Comparison of ENCODE assay signal across 8 cellular contexts in the genomic region with DNA sequence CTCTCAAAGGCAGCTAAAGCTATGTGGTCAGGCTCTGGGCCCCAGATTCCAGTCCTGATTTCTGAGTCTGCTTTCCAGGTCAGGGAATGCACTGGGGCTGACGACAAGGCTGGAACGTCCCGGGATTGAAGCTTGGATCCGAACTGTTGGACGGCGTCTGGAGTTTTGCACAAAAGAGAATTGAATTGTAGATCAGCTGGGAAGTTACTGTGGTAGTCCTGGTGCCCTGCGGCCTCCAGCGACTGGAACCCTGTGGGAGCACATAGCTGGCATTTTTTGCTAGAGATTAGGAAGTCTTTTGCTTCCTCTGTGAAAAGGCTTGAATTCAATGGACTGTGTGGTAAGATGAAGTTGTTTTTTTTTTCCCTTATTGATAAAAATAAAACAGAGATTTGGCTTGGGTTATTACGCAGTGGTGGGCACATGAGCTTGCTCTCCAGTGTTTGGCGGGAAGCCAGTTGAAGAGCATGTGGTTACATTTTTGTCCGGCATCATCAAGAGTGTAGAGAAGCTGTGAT. TPM values are rescaled to one million over a fixed set of nuclear protein-coding genes. Genes with fewer than 3 reads are reported as not detected.
DNase-seq lines count a peak whose midpoint lies in the region; ATAC-seq and TF ChIP-seq lines count a peak whose summit lies in the region.

HK1 (plus strand) TSS at position 51 of the 518 bp plus-strand sequence.

- no peaks in the 10 kb centered on the region for H3F3A ChIP-seq in DOHH2 (ENCODE audit: control insufficient read depth, insufficient read depth)

- CTCF ChIA-PET in activated CD8-positive, alpha-beta T cell treated with anti-CD3 and anti-CD28 coated beads for 36 hours (lab: Charles Lee): interaction anchor here (0.8 to 1.0 kb wide), 2 partner anchors 11 to 12 kb away, joined by 3 read pairs; no protein-coding TSS in a partner anchor

- no peaks in the 10 kb centered on the region for H3K36me3 ChIP-seq in DOHH2 (ENCODE audit: control insufficient read depth, low read length)

- no peaks in the 10 kb centered on the region for H3K9me3 Mint-ChIP-seq in activated CD8-positive, alpha-beta T cell treated with anti-CD3 and anti-CD28 coated beads for 36 hours

- H3K4me1 Mint-ChIP-seq in activated CD8-positive, alpha-beta T cell treated with anti-CD3 and anti-CD28 coated beads for 36 hours (ENCODE audit: low read depth): no peaks in the 10 kb centered on the region

- no peak within 1 kb of the TSS for H3K4me3 Mint-ChIP-seq in activated CD8-positive, alpha-beta T cell treated with anti-CD3 and anti-CD28 coated beads for 36 hours

- H4K20me1 ChIP-seq in DOHH2 (ENCODE audit: control insufficient read depth, insufficient read depth, low read depth, low read length): no peaks in the 10 kb centered on the region

- H3K9me3 ChIP-seq in DOHH2 (ENCODE audit: control insufficient read depth, insufficient read depth, low read length): no peaks in the 10 kb centered on the region

- H3K27ac Mint-ChIP-seq in activated CD8-positive, alpha-beta T cell treated with anti-CD3 and anti-CD28 coated beads for 36 hours: no peak within 1 kb of the TSS

- no peak for TF ChIP-seq CTCF in DOHH2 (IDR thresholded peaks at IDR 0.05; ENCODE audit: low read depth, low read length, poor library complexity, severe bottlenecking)
- TF ChIP-seq CTCF in activated CD8-positive, alpha-beta T cell treated with anti-CD3 and anti-CD28 coated beads for 36 hours (IDR thresholded peaks at IDR 0.05): no peak

- no peaks in the 10 kb centered on the region for H3K27me3 Mint-ChIP-seq in activated CD8-positive, alpha-beta T cell treated with anti-CD3 and anti-CD28 coated beads for 36 hours

- H3K4me1 ChIP-seq in DOHH2 (ENCODE audit: control insufficient read depth, low read length): peaks cover 31% of the 10 kb centered on the region

- DNase-seq in activated CD8-positive, alpha-beta T cell treated with anti-CD3 and anti-CD28 coated beads for 36 hours: no peak
- DNase-seq in glomerular endothelial cell (ENCODE audit: extremely low read depth, low read depth, low spot score) (no peak), pons (ENCODE audit: low spot score) (peak; percentile 22), NCI-H1436 (lab: John Stamatoyannopoulos, UW) (no peak), KG1 (lab: John Stamatoyannopoulos, UW) (no peak), NCI-H526 (lab: John Stamatoyannopoulos, UW) (no peak)

- POLR2A ChIA-PET in activated CD8-positive, alpha-beta T cell treated with anti-CD3 and anti-CD28 coated beads for 36 hours (lab: Charles Lee): no interaction called here

- no peak for ATAC-seq in activated CD8-positive, alpha-beta T cell treated with anti-CD3 and anti-CD28 coated beads for 36 hours
- ATAC-seq in GM21619 (IDR thresholded peaks at IDR 0.05; ENCODE audit: unreplicated experiment): no peak

- intact Hi-C loops in activated CD8-positive, alpha-beta T cell treated with anti-CD3 and anti-CD28 coated beads for 36 hours (cut with micrococcal nuclease): no loop called here

- no peaks in the 10 kb centered on the region for H3K36me3 Mint-ChIP-seq in activated CD8-positive, alpha-beta T cell treated with anti-CD3 and anti-CD28 coated beads for 36 hours (ENCODE audit: low read depth)

- no peaks in the 10 kb centered on the region for H3K9me2 ChIP-seq in DOHH2 (replicated peaks; ENCODE audit: control insufficient read depth, low read length)

- no peaks in the 10 kb centered on the region for H3K27me3 ChIP-seq in DOHH2 (ENCODE audit: control insufficient read depth, low read length)

- peak within 1 kb of the TSS; percentile 46 for H3K27ac ChIP-seq in DOHH2 (ENCODE audit: low read depth, low read length)

- H3K4me2 ChIP-seq in DOHH2 (ENCODE audit: low read length): peak within 1 kb of the TSS; percentile 58

- H3K79me2 ChIP-seq in DOHH2 (ENCODE audit: control insufficient read depth, low read length): no peaks in the 10 kb centered on the region

- H3K4me3 ChIP-seq in DOHH2 (ENCODE audit: low read length): peak within 1 kb of the TSS; percentile 35

RNA-seq across cellular contexts. Expression of gene HK1, which starts in this region (rescaled TPM):
- 100 to 1,000 TPM; 314 to 325 TPM for total RNA-seq in activated CD8-positive, alpha-beta T cell treated with anti-CD3 and anti-CD28 coated beads for 36 hours
- total RNA-seq in glomerular endothelial cell: 125 and 133 TPM in 2 replicates
